Comparison of ENCODE assay signal across 8 cellular contexts in the genomic region with DNA sequence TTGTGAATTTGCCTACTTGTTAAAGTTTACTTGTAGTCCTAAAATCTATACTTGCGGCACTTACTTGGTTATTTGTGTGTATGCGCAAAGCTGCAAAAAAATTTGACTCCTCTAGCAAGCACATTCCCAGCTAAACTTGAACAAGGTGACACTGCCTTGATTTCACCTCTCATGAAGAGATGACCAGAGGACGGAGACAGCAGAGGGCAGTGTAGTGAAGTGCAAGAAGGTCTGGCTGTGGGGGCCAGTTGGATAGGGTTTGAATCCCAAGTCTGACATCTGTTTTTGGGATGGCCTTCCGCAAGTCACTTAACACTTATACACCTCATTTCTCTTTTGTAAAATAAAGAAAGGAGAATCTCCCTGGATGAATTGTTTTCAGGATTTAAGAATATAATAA. TPM values are rescaled to one million over a fixed set of nuclear protein-coding genes. Genes with fewer than 3 reads are reported as not detected.
DNase-seq lines count a peak whose midpoint lies in the region; ATAC-seq, FAIRE-seq and TF ChIP-seq lines count a peak whose summit lies in the region.

No MANE protein-coding gene starts in this region.

- H3K4me1 Mint-ChIP-seq in GM23338 = peaks cover 13% of the 10 kb centered on the region
- H3K4me1 Mint-ChIP-seq in activated CD8-positive, alpha-beta T cell treated with anti-CD3 and anti-CD28 coated beads for 36 hours (ENCODE audit: low read depth) = peaks cover 68% of the 10 kb centered on the region

- no peak overlapping the region for H3K27ac Mint-ChIP-seq in GM23338
- peak overlapping the region; percentile 89 for H3K27ac Mint-ChIP-seq in activated CD8-positive, alpha-beta T cell treated with anti-CD3 and anti-CD28 coated beads for 36 hours

- CTCF ChIA-PET in activated CD8-positive, alpha-beta T cell treated with anti-CD3 and anti-CD28 coated beads for 36 hours (lab: Charles Lee) = interaction anchor here (0.7 to 2.2 kb wide), 7 partner anchors 46 to 139 kb away, joined by 3 to 6 read pairs (median 3); partner anchors contain the start of gene SFR1
- CTCF ChIA-PET in HepG2 (lab: Yijun Ruan, JAX; ENCODE audit: low intra/inter-chr PET ratio, low total read pairs) = interaction anchor here (0.5 to 0.6 kb wide), 2 partner anchors 227 to 642 kb away, joined by 3 read pairs; no protein-coding TSS in a partner anchor

- TF ChIP-seq CTCF in GM23338 (conservative IDR thresholded peaks at IDR 0.05; ENCODE audit: low read depth in 2 of 2) = peak; percentile 69 to 88
- no peak for TF ChIP-seq CTCF in activated CD8-positive, alpha-beta T cell treated with anti-CD3 and anti-CD28 coated beads for 36 hours (IDR thresholded peaks at IDR 0.05)
- peak; percentile 76 for TF ChIP-seq CTCF in HepG2 (CRISPR knock-in tag; IDR thresholded peaks at IDR 0.05)
- no peak for TF ChIP-seq CTCF in stomach (IDR thresholded peaks at IDR 0.05)

- in situ Hi-C loops in HepG2 (cut with HindIII; ENCODE audit: extremely low pct_ligation_motif_present, low pct_unique_long_range_greater_than_20kb) = no loop called here

- DNase-seq in COLO668 (lab: John Stamatoyannopoulos, UW; ENCODE audit: unreplicated experiment) = peak; percentile 2
- peak; percentile 84 for DNase-seq in GM23338 (ENCODE audit: low spot score)
- DNase-seq in activated CD8-positive, alpha-beta T cell treated with anti-CD3 and anti-CD28 coated beads for 36 hours = no peak
- peak; percentile 33 for DNase-seq in HepG2 (ENCODE audit: low spot score)
- DNase-seq in NCI-H1930 (lab: John Stamatoyannopoulos, UW) = no peak
- no peak for DNase-seq in stomach
- DNase-seq in GDM1 (lab: John Stamatoyannopoulos, UW) = no peak

- peak; percentile 94 for ATAC-seq in GM23338
- ATAC-seq in activated CD8-positive, alpha-beta T cell treated with anti-CD3 and anti-CD28 coated beads for 36 hours = no peak
- peak; percentile 81 for ATAC-seq in HepG2
- no peak for ATAC-seq in HG02884 (IDR thresholded peaks at IDR 0.05; ENCODE audit: unreplicated experiment)

- BruUV-seq in HepG2 (replicated peaks; lab: Mats Ljungman, UMichigan) = no TSS peak

- intact Hi-C loops in activated CD8-positive, alpha-beta T cell treated with anti-CD3 and anti-CD28 coated beads for 36 hours (cut with micrococcal nuclease) = no loop called here
- intact Hi-C loops in HepG2 (cut with micrococcal nuclease; ENCODE audit: unreplicated experiment) = loop anchor here (5.0 kb wide), 1 partner anchor 95 kb away; no protein-coding TSS in a partner anchor
- intact Hi-C loops in stomach (cut with DNase I; ENCODE audit: low total_unique reads) = no loop called here

- H3F3A ChIP-seq in GM23338 (replicated peaks; ENCODE audit: low read depth) = no peaks in the 10 kb centered on the region

- FAIRE-seq in HepG2 (lab: Jason Lieb, UNC) = peak; percentile 69

- TF ChIP-seq EP300 in HepG2 (IDR thresholded peaks at IDR 0.05; ENCODE audit: low read depth in 2 of 2, low read length in 2 of 2) (no peak), HepG2 (CRISPR knock-in tag; IDR thresholded peaks at IDR 0.05; ENCODE audit: borderline replicate concordance) (no peak), stomach (IDR thresholded peaks at IDR 0.05) (no peak)

- no peaks in the 10 kb centered on the region for H3K9me3 Mint-ChIP-seq in GM23338
- H3K9me3 Mint-ChIP-seq in activated CD8-positive, alpha-beta T cell treated with anti-CD3 and anti-CD28 coated beads for 36 hours = no peaks in the 10 kb centered on the region

- H3K4me3 ChIP-seq in GM23338 (no peak overlapping the region), HepG2 (replicated peaks in 1 of 3; ENCODE audit: insufficient read depth in 1 of 3, low read depth in 2 of 3, low read length in 3 of 3) (no peak overlapping the region), stomach (no peak overlapping the region)

- H3K36me3 ChIP-seq in GM23338 (ENCODE audit: insufficient read depth) = no peaks in the 10 kb centered on the region
- H3K36me3 ChIP-seq in HepG2 (replicated peaks in 1 of 2; ENCODE audit: control insufficient read depth in 1 of 2, insufficient read depth in 2 of 2, low read length in 2 of 2) = no peaks in the 10 kb centered on the region
- H3K36me3 ChIP-seq in stomach = no peaks in the 10 kb centered on the region

- H2AFZ ChIP-seq in GM23338 (no peak overlapping the region), HepG2 (ENCODE audit: low read length) (no peak overlapping the region)

- H3K4me1 ChIP-seq in GM23338 (ENCODE audit: insufficient read depth) (peaks cover 10% of the 10 kb centered on the region), HepG2 (ENCODE audit: insufficient read depth, low read length) (peaks cover 13% of the 10 kb centered on the region), stomach (peaks cover 10 to 73% (median 37%) of the 10 kb centered on the region in 4 donors)

- H3K9ac ChIP-seq in HepG2 (ENCODE audit: insufficient read depth, low read depth, low read length) = no peak overlapping the region

- TF ChIP-seq POLR2A in HepG2 (IDR thresholded peaks at IDR 0.05; ENCODE audit: insufficient read depth in 1 of 2, low read depth in 2 of 2, low read length in 2 of 2) = no peak
- TF ChIP-seq POLR2A in stomach (IDR thresholded peaks at IDR 0.05) = no peak

- H3K27me3 Mint-ChIP-seq in GM23338 (ENCODE audit: insufficient read depth, low read depth, poor library complexity) = no peaks in the 10 kb centered on the region
- no peaks in the 10 kb centered on the region for H3K27me3 Mint-ChIP-seq in activated CD8-positive, alpha-beta T cell treated with anti-CD3 and anti-CD28 coated beads for 36 hours

- H3K27me3 ChIP-seq in GM23338 (ENCODE audit: insufficient read depth) (no peaks in the 10 kb centered on the region), HepG2 (ENCODE audit: control insufficient read depth in 1 of 2, insufficient read depth in 2 of 2, low read length in 2 of 2) (no peaks in the 10 kb centered on the region), stomach (no peaks in the 10 kb centered on the region)

- H3K9me2 ChIP-seq in GM23338 (ENCODE audit: insufficient read depth) = no peaks in the 10 kb centered on the region

- H4K20me1 ChIP-seq in GM23338 (replicated peaks; ENCODE audit: insufficient read depth) (0 out of 2 replicates have a peak, but pooled peaks cover 4% of the 10 kb centered on the region), HepG2 (ENCODE audit: insufficient read depth, low read length) (peaks cover 10% of the 10 kb centered on the region; the same call in 1 of the 2 replicates)

- H3K4me2 ChIP-seq in GM23338 = no peak overlapping the region
- H3K4me2 ChIP-seq in HepG2 (ENCODE audit: low read depth, low read length) = no peak overlapping the region

- H3K79me2 ChIP-seq in GM23338 (replicated peaks; ENCODE audit: insufficient read depth) = peaks cover 26% of the 10 kb centered on the region; the same call in 1 of the 2 replicates
- peaks cover 46% of the 10 kb centered on the region for H3K79me2 ChIP-seq in HepG2 (ENCODE audit: insufficient read depth, low read length)

- POLR2A ChIA-PET in activated CD8-positive, alpha-beta T cell treated with anti-CD3 and anti-CD28 coated beads for 36 hours (lab: Charles Lee) = no interaction called here
- POLR2A ChIA-PET in HepG2 (lab: Yijun Ruan, JAX) = no interaction called here

- 97% methylated on average over 4 of the region's 4 CpGs for WGBS in HepG2 (ENCODE audit: low lambda C conversion rate)
- WGBS in stomach, 5 donors = 86 to 96% (median 94%) methylated on average over 4 of the region's 4 CpGs

- H3K4me3 Mint-ChIP-seq in GM23338 = no peak overlapping the region
- H3K4me3 Mint-ChIP-seq in activated CD8-positive, alpha-beta T cell treated with anti-CD3 and anti-CD28 coated beads for 36 hours = no peak overlapping the region

- H3K9me3 ChIP-seq in HepG2 (ENCODE audit: low read length) (no peaks in the 10 kb centered on the region), stomach (no peaks in the 10 kb centered on the region)

- H3K36me3 Mint-ChIP-seq in GM23338 (ENCODE audit: low read depth) = no peaks in the 10 kb centered on the region
- H3K36me3 Mint-ChIP-seq in activated CD8-positive, alpha-beta T cell treated with anti-CD3 and anti-CD28 coated beads for 36 hours (ENCODE audit: low read depth) = no peaks in the 10 kb centered on the region

- H3K27ac ChIP-seq in GM23338 (ENCODE audit: low read depth) (no peak overlapping the region), HepG2 (ENCODE audit: extremely low read length, insufficient read depth, low read length) (no peak overlapping the region), stomach (peak overlapping the region in 1 of 5 donors; percentile 59)

- no peak for TF ChIP-seq RAD21 in HepG2 (CRISPR knock-in tag; IDR thresholded peaks at IDR 0.05)

TF ChIP-seq in HepG2, 621 proteins besides CTCF, POLR2A, EP300 and RAD21 (continues in another document):
- peak; percentile 61 for TF ChIP-seq STAG1 (CRISPR knock-in tag; IDR thresholded peaks at IDR 0.05)
- no peak for TF ChIP-seq ZNF468 (CRISPR knock-in tag; IDR thresholded peaks at IDR 0.05)
- TF ChIP-seq ZNF430 (CRISPR knock-in tag; IDR thresholded peaks at IDR 0.05) = no peak

RNA-seq across cellular contexts. Expression of gene SLK, which starts 15.7 kb away (rescaled TPM):
- 21.5 and 25.8 TPM in 2 replicates for total RNA-seq in GM23338 (2014; rRNA removed; shearing (Covaris generic))
- polyA plus RNA-seq in GM23338 (2016; fragmentation: Nextera tagmentation; extraction: Ambion mirVana) = 7.1 and 8.4 TPM in 2 replicates
- 10 to 100 TPM; 17.8 to 19.2 TPM for total RNA-seq in activated CD8-positive, alpha-beta T cell treated with anti-CD3 and anti-CD28 coated beads for 36 hours
- total RNA-seq in HepG2 (2016; rRNA removed; fragmentation: Illumina TruSeq; extraction: Trizol) = 22.8 and 35.0 TPM in 2 replicates
- total RNA-seq in HepG2 (2016; cell fraction: cytosol; rRNA removed; fragmentation: Illumina TruSeq; extraction: Trizol; ENCODE audit: low read depth) = 8.1 and 9.1 TPM in 2 replicates
- 21.6 and 34.9 TPM in 2 replicates for total RNA-seq in HepG2 (2016; cell fraction: insoluble cytoplasmic fraction; rRNA removed; fragmentation: Illumina TruSeq; extraction: Trizol)
- total RNA-seq in HepG2 (2016; cell fraction: membrane; rRNA removed; fragmentation: Illumina TruSeq; extraction: Trizol) = 6.4 and 7.4 TPM in 2 replicates
- 17.5 and 20.8 TPM in 2 replicates for total RNA-seq in HepG2 (2016; cell fraction: nucleus; rRNA removed; fragmentation: Illumina TruSeq; extraction: Trizol)
- polyA plus RNA-seq in HepG2 (2011; rRNA removed) = 3.4 and 3.7 TPM in 2 replicates
- polyA plus RNA-seq in HepG2 (2011; cell fraction: cytosol; rRNA removed) = 1.5 and 2.6 TPM in 2 replicates
- polyA plus RNA-seq in HepG2 (2011; cell fraction: nucleus; rRNA removed) = 2.7 and 3.1 TPM in 2 replicates
- 10.9 and 14.4 TPM in 2 replicates for polyA plus RNA-seq in HepG2 (2012)
- polyA plus RNA-seq in HepG2 (2016; cell fraction: cytosol; fragmentation: Illumina TruSeq; extraction: Trizol; ENCODE audit: low read depth) = 0.28 and 0.47 TPM in 2 replicates
- polyA plus RNA-seq in HepG2 (2016; cell fraction: insoluble cytoplasmic fraction; fragmentation: Illumina TruSeq; extraction: Trizol; ENCODE audit: low read depth) = 19.7 and 21.4 TPM in 2 replicates
- polyA plus RNA-seq in HepG2 (2016; cell fraction: membrane; fragmentation: Illumina TruSeq; extraction: Trizol; ENCODE audit: low read depth) = 1.7 and 2.0 TPM in 2 replicates
- 12.7 and 13.6 TPM in 2 replicates for polyA plus RNA-seq in HepG2 (2016; cell fraction: nucleus; fragmentation: Illumina TruSeq; extraction: Trizol; ENCODE audit: insufficient read depth, low read depth)
- 2.8 and 10.1 TPM in 2 replicates for polyA minus RNA-seq in HepG2 (2011; rRNA and poly(A)+ RNA removed; ENCODE audit: low replicate concordance)
- polyA minus RNA-seq in HepG2 (2011; cell fraction: cytosol; rRNA and poly(A)+ RNA removed) = 10.0 and 12.9 TPM in 2 replicates
- polyA minus RNA-seq in HepG2 (2011; cell fraction: nucleus; rRNA and poly(A)+ RNA removed) = 17.9 and 21.1 TPM in 2 replicates
- 10 to 100 TPM; 46.9 to 94.5 (median 61.3) TPM for total RNA-seq in stomach
- polyA plus RNA-seq in stomach = 10 to 100 TPM; 10.1 to 17.3 (median 11.4) TPM

Comparison
In these comparisons a context has a peak if more than half of its experiments do, and no peak if none do; other contexts are left out.
1. DNase-seq: peak in COLO668 (single experiment), GM23338 (single experiment) and HepG2 (single experiment); none in activated CD8-positive, alpha-beta T cell treated with anti-CD3 and anti-CD28 coated beads for 36 hours (single experiment), NCI-H1930 (0 of 2), stomach (single experiment) and GDM1 (single experiment).
2. ATAC-seq: peak in GM23338 (single experiment) and HepG2 (single experiment); none in activated CD8-positive, alpha-beta T cell treated with anti-CD3 and anti-CD28 coated beads for 36 hours (single experiment) and HG02884 (single experiment).
3. CTCF ChIP-seq: peak in GM23338 (2 of 2) and HepG2 (single experiment); none in activated CD8-positive, alpha-beta T cell treated with anti-CD3 and anti-CD28 coated beads for 36 hours (single experiment) and stomach (0 of 7).